Comparison of ENCODE assay signal across 9 cellular contexts in the genomic region with DNA sequence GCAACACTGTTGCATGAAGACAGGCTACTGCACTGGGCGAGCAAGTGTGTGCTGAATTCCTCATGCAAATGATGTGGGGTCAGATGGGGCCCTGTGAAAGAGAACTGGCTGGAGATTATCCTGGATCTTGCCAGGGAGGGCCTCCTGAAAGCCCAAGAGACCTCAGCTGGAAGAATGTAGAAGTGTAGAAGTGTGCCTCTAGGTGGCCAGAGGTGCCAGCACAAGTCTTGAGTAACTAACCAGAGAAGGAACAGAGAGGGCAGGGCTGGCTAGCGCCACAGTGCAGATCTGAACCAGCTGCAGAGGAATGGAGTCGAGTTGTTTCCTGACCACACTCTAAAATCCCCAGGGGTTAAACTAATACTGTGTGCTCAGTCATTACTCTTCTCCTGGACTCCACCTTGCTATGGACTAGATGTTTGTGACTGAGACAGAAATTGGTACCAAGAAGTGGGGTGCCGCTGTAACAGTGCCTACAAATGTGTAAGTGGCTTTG.
DNase-seq lines count a peak whose midpoint lies in the region; ATAC-seq and TF ChIP-seq lines count a peak whose summit lies in the region.
"Had no signal": no experiment of that assay in that cellular context is flagged by ENCODE, and none has a peak within 500 bp of the region (broad histone marks: within the 10 kb centered on the region; RNA-seq: fewer than 3 reads in every experiment).

No MANE protein-coding gene starts in this region.

- 82 to 84% methylated on average over 4 of the region's 4 CpGs for WGBS in lung, 2 donors

- H3K4me1 ChIP-seq in GM23338 (ENCODE audit: insufficient read depth) = no peaks in the 10 kb centered on the region
- H3K4me1 ChIP-seq in lung (ENCODE audit: control insufficient read depth in 2 of 2, insufficient read depth in 2 of 2, low read length in 2 of 2) = no peaks in the 10 kb centered on the region
- H3K4me1 ChIP-seq in lower lobe of right lung = no peaks in the 10 kb centered on the region

- TF ChIP-seq CTCF in GM23338 (conservative IDR thresholded peaks at IDR 0.05; ENCODE audit: low read depth in 2 of 2) (peak; percentile 16 to 34; a peak in 3 of 4 replicates), lung (IDR thresholded peaks at IDR 0.05; ENCODE audit: control extremely low read depth, extremely low read depth) (no peak), lower lobe of right lung (IDR thresholded peaks at IDR 0.05) (no peak)

- no peaks in the 10 kb centered on the region for H3K79me2 ChIP-seq in GM23338 (replicated peaks; ENCODE audit: insufficient read depth)

- H3K4me3 ChIP-seq in GM23338 = no peak overlapping the region
- no peak overlapping the region for H3K4me3 ChIP-seq in lung
- H3K4me3 ChIP-seq in lower lobe of right lung = no peak overlapping the region

- H3K4me2 ChIP-seq in GM23338 = no peak overlapping the region

- H3K9me3 ChIP-seq in lung (ENCODE audit: control insufficient read depth in 2 of 2, insufficient read depth in 1 of 2, low read length in 1 of 2) = peaks cover 0 to 1% of the 10 kb centered on the region in 2 donors
- no peaks in the 10 kb centered on the region for H3K9me3 ChIP-seq in lower lobe of right lung

- intact Hi-C loops in lower lobe of right lung (cut with DNase I) = no loop called here

- H3K36me3 Mint-ChIP-seq in GM23338 (ENCODE audit: low read depth) = no peaks in the 10 kb centered on the region

- H3K4me1 Mint-ChIP-seq in GM23338 = peaks cover 5% of the 10 kb centered on the region; the same call in 2 of the 3 replicates

- H3K36me3 ChIP-seq in GM23338 (ENCODE audit: insufficient read depth) (no peaks in the 10 kb centered on the region), lung (ENCODE audit: control insufficient read depth in 2 of 2, insufficient read depth in 2 of 2, low read length in 2 of 2) (no peaks in the 10 kb centered on the region), lower lobe of right lung (no peaks in the 10 kb centered on the region)

- peak; percentile 97 for ATAC-seq in GM19023 (IDR thresholded peaks at IDR 0.05; ENCODE audit: unreplicated experiment)
- ATAC-seq in GM23338 = peak; percentile 59
- peak; percentile 96 for ATAC-seq in HG03457 (IDR thresholded peaks at IDR 0.05; ENCODE audit: unreplicated experiment)
- peak; percentile 27 for ATAC-seq in lung (ENCODE audit: insufficient read depth, low FRiP score)
- ATAC-seq in lower lobe of right lung = no peak

- no peak overlapping the region for H3K27ac ChIP-seq in GM23338 (ENCODE audit: low read depth)
- no peak overlapping the region for H3K27ac ChIP-seq in lung (ENCODE audit: low read depth in 1 of 2, low read length in 1 of 2)
- H3K27ac ChIP-seq in lower lobe of right lung = no peak overlapping the region

- H3F3A ChIP-seq in GM23338 (replicated peaks; ENCODE audit: low read depth) = no peaks in the 10 kb centered on the region

- H3K27me3 ChIP-seq in GM23338 (ENCODE audit: insufficient read depth) (no peaks in the 10 kb centered on the region), lung (ENCODE audit: control insufficient read depth, insufficient read depth) (no peaks in the 10 kb centered on the region), lower lobe of right lung (ENCODE audit: low read depth) (no peaks in the 10 kb centered on the region)

- H3K27ac Mint-ChIP-seq in GM23338 = no peak overlapping the region

- H3K27me3 Mint-ChIP-seq in GM23338 (ENCODE audit: insufficient read depth, low read depth, poor library complexity) = peaks cover 7% of the 10 kb centered on the region

- H3K9me3 Mint-ChIP-seq in GM23338 = no peaks in the 10 kb centered on the region

- no peak overlapping the region for H2AFZ ChIP-seq in GM23338

- H3K4me3 Mint-ChIP-seq in GM23338 = no peak overlapping the region

- DNase-seq in GM23338 (ENCODE audit: low spot score) = peak; percentile 35
- no peak for DNase-seq in lung (ENCODE audit: low spot score)
- no peak for DNase-seq in Kasumi-1 (lab: John Stamatoyannopoulos, UW)
- DNase-seq in pons (ENCODE audit: low spot score) = no peak
- no peak for DNase-seq in lower lobe of right lung
- DNase-seq: activated T-cell treated with anti-CD3 and anti-CD28 coated beads, Interleukin-2, amount 50 U/mL, for 48 hours; MM.1S had no signal

- H3K9me2 ChIP-seq in GM23338 (ENCODE audit: insufficient read depth) = no peaks in the 10 kb centered on the region; the same call in 1 of the 2 replicates

- no peaks in the 10 kb centered on the region for H4K20me1 ChIP-seq in GM23338 (replicated peaks; ENCODE audit: insufficient read depth)

TF ChIP-seq in GM23338, 12 proteins besides CTCF, POLR2A, EP300 and RAD21:
- TF ChIP-seq EZH2 (IDR thresholded peaks at IDR 0.05; ENCODE audit: low read depth, unreplicated experiment) = no peak
- peak; percentile 87 for TF ChIP-seq ZNF462 (CRISPR knock-in tag; IDR thresholded peaks at IDR 0.05)

Comparison
In these comparisons a context has a peak if more than half of its experiments do, and no peak if none do; other contexts are left out.
1. ATAC-seq: peak in GM19023 (single experiment), GM23338 (single experiment), HG03457 (single experiment) and lung (single experiment); none in lower lobe of right lung (0 of 2).
2. CTCF ChIP-seq: peak in GM23338 (2 of 2); none in lung (single experiment) and lower lobe of right lung (single experiment).